Comparison of ENCODE assay signal across 15 cellular contexts in the genomic region with DNA sequence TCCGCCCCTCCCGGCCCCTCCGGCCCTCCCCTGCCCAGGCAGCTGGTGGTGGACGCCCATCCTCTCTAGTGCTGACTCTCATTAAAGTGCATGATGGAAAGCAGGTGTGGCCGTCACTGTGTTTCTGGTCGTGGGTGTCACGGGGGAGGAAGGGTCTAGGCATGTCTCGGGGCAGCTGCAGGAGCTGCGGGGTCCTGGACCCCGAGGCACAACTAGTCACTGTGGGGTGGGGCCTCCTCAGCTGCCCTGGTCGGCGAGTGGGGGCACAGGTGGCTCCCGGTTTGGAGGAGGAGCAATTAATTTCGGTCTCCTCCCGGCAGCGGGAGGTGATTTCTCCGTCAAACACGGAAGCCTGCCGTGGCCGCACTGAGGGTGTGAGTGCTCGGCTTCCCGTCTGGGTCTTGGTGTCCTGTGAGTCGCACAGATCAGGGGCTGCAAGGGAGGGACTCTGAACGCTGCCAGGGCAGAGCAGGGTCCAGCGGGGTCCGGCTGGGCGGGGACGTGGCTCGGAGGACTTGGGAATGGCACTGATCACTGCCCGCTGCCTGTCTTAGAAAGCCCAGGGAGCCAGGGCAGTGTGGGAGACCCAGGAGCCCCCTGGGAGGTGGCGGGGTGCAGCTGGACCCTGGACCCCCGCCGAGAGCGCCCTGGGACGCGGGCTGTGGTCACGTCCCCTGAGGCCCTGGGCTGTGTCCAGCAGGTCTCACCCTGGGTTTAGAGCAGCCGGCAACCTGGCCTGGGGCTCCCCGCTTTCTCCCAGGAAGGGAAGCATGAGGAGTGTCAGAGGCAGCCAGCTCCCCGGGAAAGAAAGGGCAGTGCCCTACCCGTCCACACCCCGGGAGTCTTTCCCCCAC. TPM values are rescaled to one million over a fixed set of nuclear protein-coding genes. Genes with fewer than 3 reads are reported as not detected.
DNase-seq lines count a peak whose midpoint lies in the region; ATAC-seq, FAIRE-seq and TF ChIP-seq lines count a peak whose summit lies in the region.
"Had no signal": no experiment of that assay in that cellular context is flagged by ENCODE, and none has a peak within 500 bp of the region (broad histone marks: within the 10 kb centered on the region; RNA-seq: fewer than 3 reads in every experiment).

No MANE protein-coding gene starts in this region.

- peak overlapping the region; percentile 19 for H3K4me3 ChIP-seq in neural progenitor cell

- no peak overlapping the region for H3K27ac Mint-ChIP-seq in activated CD4-positive, alpha-beta T cell treated with anti-CD3 and anti-CD28 coated beads for 36 hours
- no peak overlapping the region for H3K27ac Mint-ChIP-seq in activated T-helper 17 cell treated with anti-CD3 and anti-CD28 coated beads, Interleukin-2, amount 50 U/mL, for 72 hours
- no peak overlapping the region for H3K27ac Mint-ChIP-seq in neural progenitor cell
- H3K27ac Mint-ChIP-seq: activated CD4-positive, alpha-beta T cell treated with anti-CD3 and anti-CD28 coated beads, Interleukin-2, amount 10 ng/mL, durations not matched to agents 7 days and 5 days; dendritic cell treated with granulocyte-macrophage colony-stimulating factor and Interleukin-4, amounts not matched to agents 40 ng/mL and 50 ng/mL, for 4 days had no signal

- CTCF ChIA-PET in activated CD4-positive, alpha-beta T cell treated with anti-CD3 and anti-CD28 coated beads for 36 hours (lab: Charles Lee), result no interaction called here

- no peak overlapping the region for H2AFZ ChIP-seq in neural progenitor cell (replicated peaks)

- no peaks in the 10 kb centered on the region for H3K79me2 ChIP-seq in neural progenitor cell (ENCODE audit: low read depth)

- FAIRE-seq in HTR-8/SVneo (lab: Jason Lieb, UNC), result peak; percentile 54
- FAIRE-seq: GM12891 had no signal

- no peaks in the 10 kb centered on the region for H3K36me3 ChIP-seq in neural progenitor cell

- peaks cover 5% of the 10 kb centered on the region for H3K4me1 Mint-ChIP-seq in activated CD4-positive, alpha-beta T cell treated with anti-CD3 and anti-CD28 coated beads for 36 hours
- no peaks in the 10 kb centered on the region for H3K4me1 Mint-ChIP-seq in activated T-helper 17 cell treated with anti-CD3 and anti-CD28 coated beads, Interleukin-2, amount 50 U/mL, for 72 hours
- peaks cover 7% of the 10 kb centered on the region for H3K4me1 Mint-ChIP-seq in neural progenitor cell

- peak overlapping the region; percentile 38 for H3K4me2 ChIP-seq in neural progenitor cell

- TF ChIP-seq CTCF in neural progenitor cell (IDR thresholded peaks at IDR 0.05), result no peak

- peaks cover 19% of the 10 kb centered on the region for H3K27me3 Mint-ChIP-seq in activated CD4-positive, alpha-beta T cell treated with anti-CD3 and anti-CD28 coated beads for 36 hours
- peaks cover 14% of the 10 kb centered on the region for H3K27me3 Mint-ChIP-seq in activated T-helper 17 cell treated with anti-CD3 and anti-CD28 coated beads, Interleukin-2, amount 50 U/mL, for 72 hours
- H3K27me3 Mint-ChIP-seq in neural progenitor cell (ENCODE audit: insufficient read depth, low read depth), result peaks cover 25% of the 10 kb centered on the region

- no peaks in the 10 kb centered on the region for H3F3A ChIP-seq in neural progenitor cell (ENCODE audit: low read depth)

- no peaks in the 10 kb centered on the region for H3K36me3 Mint-ChIP-seq in activated CD4-positive, alpha-beta T cell treated with anti-CD3 and anti-CD28 coated beads for 36 hours (ENCODE audit: low read depth)
- no peaks in the 10 kb centered on the region for H3K36me3 Mint-ChIP-seq in activated T-helper 17 cell treated with anti-CD3 and anti-CD28 coated beads, Interleukin-2, amount 50 U/mL, for 72 hours (ENCODE audit: low read depth)
- H3K36me3 Mint-ChIP-seq in neural progenitor cell, result no peaks in the 10 kb centered on the region

- H3K9me3 ChIP-seq in neural progenitor cell (ENCODE audit: low read depth), result no peaks in the 10 kb centered on the region

- DNase-seq in activated CD4-positive, alpha-beta T cell treated with anti-CD3 and anti-CD28 coated beads for 36 hours, result peak; percentile 26
- no peak for DNase-seq in activated CD4-positive, alpha-beta T cell treated with anti-CD3 and anti-CD28 coated beads for 1 hour
- DNase-seq in HTR-8/SVneo (ENCODE audit: insufficient read length, low spot score), result no peak
- DNase-seq in neural progenitor cell (ENCODE audit: low spot score), result no peak
- no peak for DNase-seq in C1 segment of cervical spinal cord (lab: John Stamatoyannopoulos, UW)
- no peak for DNase-seq in NCI-H524 (lab: John Stamatoyannopoulos, UW)
- DNase-seq in NCI-H1694 treated with DMSO at 0.1 percent for 48 hours (lab: John Stamatoyannopoulos, UW), result no peak
- DNase-seq: activated CD4-positive, alpha-beta T cell treated with anti-CD3 and anti-CD28 coated beads, Interleukin-2, amount 10 ng/mL, durations not matched to agents 7 days and 5 days; mesenchymal stem cell; NCI-H1092 had no signal

- H3K4me1 ChIP-seq in neural progenitor cell, result peaks cover 4% of the 10 kb centered on the region

- H3K27me3 ChIP-seq in neural progenitor cell, result peaks cover 37% of the 10 kb centered on the region

- intact Hi-C loops in activated CD4-positive, alpha-beta T cell treated with anti-CD3 and anti-CD28 coated beads for 36 hours (cut with DNase I, micrococcal nuclease), result no loop called here

- no peak for ATAC-seq in activated CD4-positive, alpha-beta T cell treated with anti-CD3 and anti-CD28 coated beads for 36 hours
- ATAC-seq in activated T-helper 17 cell treated with anti-CD3 and anti-CD28 coated beads, Interleukin-2, amount 50 U/mL, for 72 hours (replicated peaks), result no peak

- no peak overlapping the region for H3K4me3 Mint-ChIP-seq in activated CD4-positive, alpha-beta T cell treated with anti-CD3 and anti-CD28 coated beads for 36 hours
- H3K4me3 Mint-ChIP-seq in activated T-helper 17 cell treated with anti-CD3 and anti-CD28 coated beads, Interleukin-2, amount 50 U/mL, for 72 hours, result peak overlapping the region; percentile 51
- peak overlapping the region; percentile 41 for H3K4me3 Mint-ChIP-seq in neural progenitor cell
- H3K4me3 Mint-ChIP-seq: activated CD4-positive, alpha-beta T cell treated with anti-CD3 and anti-CD28 coated beads, Interleukin-2, amount 10 ng/mL, durations not matched to agents 7 days and 5 days; dendritic cell treated with granulocyte-macrophage colony-stimulating factor and Interleukin-4, amounts not matched to agents 40 ng/mL and 50 ng/mL, for 4 days had no signal

- no peak overlapping the region for H3K9ac ChIP-seq in neural progenitor cell

- POLR2A ChIA-PET in activated CD4-positive, alpha-beta T cell treated with anti-CD3 and anti-CD28 coated beads for 36 hours (lab: Charles Lee), result no interaction called here

- no peaks in the 10 kb centered on the region for H3K9me3 Mint-ChIP-seq in activated CD4-positive, alpha-beta T cell treated with anti-CD3 and anti-CD28 coated beads for 36 hours (ENCODE audit: low read depth)
- peaks cover under 1% of the 10 kb centered on the region for H3K9me3 Mint-ChIP-seq in activated T-helper 17 cell treated with anti-CD3 and anti-CD28 coated beads, Interleukin-2, amount 50 U/mL, for 72 hours
- no peaks in the 10 kb centered on the region for H3K9me3 Mint-ChIP-seq in neural progenitor cell

- H3K27ac ChIP-seq in neural progenitor cell, result no peak overlapping the region

- H4K20me1 ChIP-seq in neural progenitor cell (ENCODE audit: low read depth), result no peaks in the 10 kb centered on the region

RNA-seq across cellular contexts. Expression of gene TPSD1, which starts 3.3 kb away (rescaled TPM):
- total RNA-seq in activated CD4-positive, alpha-beta T cell treated with anti-CD3 and anti-CD28 coated beads for 36 hours, result not detected
- total RNA-seq in activated T-helper 17 cell treated with anti-CD3 and anti-CD28 coated beads, Interleukin-2, amount 50 U/mL, for 72 hours, result not detected
- not detected in 2 replicates for total RNA-seq in neural progenitor cell (ENCODE audit: low replicate concordance)
- total RNA-seq: activated CD4-positive, alpha-beta T cell treated with anti-CD3 and anti-CD28 coated beads, Interleukin-2, amount 10 ng/mL, durations not matched to agents 7 days and 5 days; renal cortical epithelial cell; RPMI7951 had no signal

RNA-seq across cellular contexts. Expression of gene TPSAB1, which starts 18.6 kb away (rescaled TPM):
- not detected for total RNA-seq in activated CD4-positive, alpha-beta T cell treated with anti-CD3 and anti-CD28 coated beads for 36 hours
- total RNA-seq in activated T-helper 17 cell treated with anti-CD3 and anti-CD28 coated beads, Interleukin-2, amount 50 U/mL, for 72 hours, result under 1 TPM; 0.29 to 0.32 TPM
- total RNA-seq in neural progenitor cell (ENCODE audit: low replicate concordance), result not detected in 2 replicates
- total RNA-seq: activated CD4-positive, alpha-beta T cell treated with anti-CD3 and anti-CD28 coated beads, Interleukin-2, amount 10 ng/mL, durations not matched to agents 7 days and 5 days; renal cortical epithelial cell had no signal

RNA-seq across cellular contexts. Expression of gene TPSB2, which starts 29.1 kb away (rescaled TPM):
- total RNA-seq in activated CD4-positive, alpha-beta T cell treated with anti-CD3 and anti-CD28 coated beads for 36 hours, result not detected
- total RNA-seq in activated T-helper 17 cell treated with anti-CD3 and anti-CD28 coated beads, Interleukin-2, amount 50 U/mL, for 72 hours, result not detected
- total RNA-seq in neural progenitor cell (ENCODE audit: low replicate concordance), result not detected in 2 replicates
- total RNA-seq: activated CD4-positive, alpha-beta T cell treated with anti-CD3 and anti-CD28 coated beads, Interleukin-2, amount 10 ng/mL, durations not matched to agents 7 days and 5 days; renal cortical epithelial cell; RPMI7951 had no signal

RNA-seq across cellular contexts. Expression of gene TPSG1, which starts 34.1 kb away (rescaled TPM):
- not detected for total RNA-seq in activated CD4-positive, alpha-beta T cell treated with anti-CD3 and anti-CD28 coated beads for 36 hours
- not detected for total RNA-seq in activated T-helper 17 cell treated with anti-CD3 and anti-CD28 coated beads, Interleukin-2, amount 50 U/mL, for 72 hours
- total RNA-seq in neural progenitor cell (ENCODE audit: low replicate concordance), result not detected in 2 replicates
- total RNA-seq: activated CD4-positive, alpha-beta T cell treated with anti-CD3 and anti-CD28 coated beads, Interleukin-2, amount 10 ng/mL, durations not matched to agents 7 days and 5 days; renal cortical epithelial cell had no signal

RNA-seq across cellular contexts. Expression of gene UBE2I, which starts 50.3 kb away (rescaled TPM):
- 100 to 1,000 TPM; 251 to 358 TPM for total RNA-seq in activated CD4-positive, alpha-beta T cell treated with anti-CD3 and anti-CD28 coated beads for 36 hours
- total RNA-seq in activated T-helper 17 cell treated with anti-CD3 and anti-CD28 coated beads, Interleukin-2, amount 50 U/mL, for 72 hours, result 100 to 1,000 TPM; 204 to 206 TPM
- 184 and 239 TPM in 2 replicates for total RNA-seq in neural progenitor cell (ENCODE audit: low replicate concordance)
